In genomic region chr11:62705880-62706831, GRCh38 we compare ENCODE assay signal across 1 cellular context.
TF ChIP-seq lines count a peak whose summit lies in the region.

No MANE protein-coding gene starts in this region.

TF ChIP-seq in GM12878, 131 proteins besides CTCF, POLR2A, EP300 and RAD21:
- TF ChIP-seq ASH2L (IDR thresholded peaks at IDR 0.05; ENCODE audit: borderline replicate concordance, low read depth) (no peak), SIN3A (IDR thresholded peaks at IDR 0.05; ENCODE audit: low read depth, low read length) (peak; percentile 82; the same call in 1 of the 2 replicates), GABPA (IDR thresholded peaks at IDR 0.05; ENCODE audit: low read depth) (peak; percentile 82), TAF1 (IDR thresholded peaks at IDR 0.05; ENCODE audit: borderline replicate concordance, low read depth, low read length) (no peak), PBX3 (IDR thresholded peaks at IDR 0.05; ENCODE audit: insufficient replicate concordance, low read depth, low read length) (no peak), ZNF207 (IDR thresholded peaks at IDR 0.05; ENCODE audit: borderline replicate concordance) (0 out of 2 replicates have a peak, but pooled peaks have one; percentile 35), ZBTB11 (CRISPR knock-in tag; IDR thresholded peaks at IDR 0.05) (no peak), MXI1 (IDR thresholded peaks at IDR 0.05; ENCODE audit: low read depth, low read length) (peak; percentile 91), BCL3 (IDR thresholded peaks at IDR 0.05; ENCODE audit: borderline replicate concordance, insufficient read depth, low read depth, low read length, poor library complexity, severe bottlenecking) (peak; percentile 58), CHD4 (IDR thresholded peaks at IDR 0.05) (no peak), EED (IDR thresholded peaks at IDR 0.05; ENCODE audit: low read depth) (0 out of 2 replicates have a peak, but pooled peaks have one; percentile 4), RELB (IDR thresholded peaks at IDR 0.05; ENCODE audit: low read depth) (no peak), CREB1 (IDR thresholded peaks at IDR 0.05; ENCODE audit: low read depth) (0 out of 2 replicates have a peak, but pooled peaks have one; percentile 38), CEBPB (IDR thresholded peaks at IDR 0.05; ENCODE audit: borderline replicate concordance in 1 of 2, low read depth in 2 of 2, low read length in 2 of 2) (no peak), PAX5 (IDR thresholded peaks at IDR 0.05; ENCODE audit: borderline replicate concordance, low read depth, low read length) (no peak), IKZF1 (conservative IDR thresholded peaks at IDR 0.05) (peak; percentile 28; the same call in 1 of the 2 replicates), MEF2B (IDR thresholded peaks at IDR 0.05; ENCODE audit: partially characterized antibody, poor library complexity, severe bottlenecking) (peak; percentile 77), POU2F2 (IDR thresholded peaks at IDR 0.05; ENCODE audit: borderline replicate concordance, low read depth, low read length) (no peak), FOXK2 (IDR thresholded peaks at IDR 0.05) (no peak), ZNF24 (IDR thresholded peaks at IDR 0.05) (no peak), GATAD2B (conservative IDR thresholded peaks at IDR 0.05; ENCODE audit: low read depth) (peak; percentile 19; the same call in 1 of the 2 replicates), TCF3 (IDR thresholded peaks at IDR 0.05; ENCODE audit: borderline replicate concordance, insufficient read depth, low read depth, low read length) (0 out of 2 replicates have a peak, but pooled peaks have one; percentile 20), BMI1 (IDR thresholded peaks at IDR 0.05; ENCODE audit: borderline replicate concordance) (peak; percentile 92), KLF5 (IDR thresholded peaks at IDR 0.05; ENCODE audit: partially characterized antibody) (no peak), NKRF (conservative IDR thresholded peaks at IDR 0.05) (peak; percentile 95), LARP7 (IDR thresholded peaks at IDR 0.05) (peak; percentile 64), PKNOX1 (IDR thresholded peaks at IDR 0.05) (peak; percentile 44; the same call in 1 of the 2 replicates), POLR2AphosphoS2 (IDR thresholded peaks at IDR 0.05; ENCODE audit: low read depth, low read length) (peak; percentile 75; the same call in 1 of the 2 replicates), RUNX3 (IDR thresholded peaks at IDR 0.05; ENCODE audit: low read length) (peak; percentile 20), HSF1 (IDR thresholded peaks at IDR 0.05; ENCODE audit: low read depth, low read length) (no peak), ATF7 (IDR thresholded peaks at IDR 0.05; ENCODE audit: low read depth) (no peak), SMARCA5 (IDR thresholded peaks at IDR 0.05) (0 out of 2 replicates have a peak, but pooled peaks have one; percentile 67), MTA3 (IDR thresholded peaks at IDR 0.05; ENCODE audit: borderline replicate concordance, low read length) (no peak)
- TF ChIP-seq, protein P1, sequence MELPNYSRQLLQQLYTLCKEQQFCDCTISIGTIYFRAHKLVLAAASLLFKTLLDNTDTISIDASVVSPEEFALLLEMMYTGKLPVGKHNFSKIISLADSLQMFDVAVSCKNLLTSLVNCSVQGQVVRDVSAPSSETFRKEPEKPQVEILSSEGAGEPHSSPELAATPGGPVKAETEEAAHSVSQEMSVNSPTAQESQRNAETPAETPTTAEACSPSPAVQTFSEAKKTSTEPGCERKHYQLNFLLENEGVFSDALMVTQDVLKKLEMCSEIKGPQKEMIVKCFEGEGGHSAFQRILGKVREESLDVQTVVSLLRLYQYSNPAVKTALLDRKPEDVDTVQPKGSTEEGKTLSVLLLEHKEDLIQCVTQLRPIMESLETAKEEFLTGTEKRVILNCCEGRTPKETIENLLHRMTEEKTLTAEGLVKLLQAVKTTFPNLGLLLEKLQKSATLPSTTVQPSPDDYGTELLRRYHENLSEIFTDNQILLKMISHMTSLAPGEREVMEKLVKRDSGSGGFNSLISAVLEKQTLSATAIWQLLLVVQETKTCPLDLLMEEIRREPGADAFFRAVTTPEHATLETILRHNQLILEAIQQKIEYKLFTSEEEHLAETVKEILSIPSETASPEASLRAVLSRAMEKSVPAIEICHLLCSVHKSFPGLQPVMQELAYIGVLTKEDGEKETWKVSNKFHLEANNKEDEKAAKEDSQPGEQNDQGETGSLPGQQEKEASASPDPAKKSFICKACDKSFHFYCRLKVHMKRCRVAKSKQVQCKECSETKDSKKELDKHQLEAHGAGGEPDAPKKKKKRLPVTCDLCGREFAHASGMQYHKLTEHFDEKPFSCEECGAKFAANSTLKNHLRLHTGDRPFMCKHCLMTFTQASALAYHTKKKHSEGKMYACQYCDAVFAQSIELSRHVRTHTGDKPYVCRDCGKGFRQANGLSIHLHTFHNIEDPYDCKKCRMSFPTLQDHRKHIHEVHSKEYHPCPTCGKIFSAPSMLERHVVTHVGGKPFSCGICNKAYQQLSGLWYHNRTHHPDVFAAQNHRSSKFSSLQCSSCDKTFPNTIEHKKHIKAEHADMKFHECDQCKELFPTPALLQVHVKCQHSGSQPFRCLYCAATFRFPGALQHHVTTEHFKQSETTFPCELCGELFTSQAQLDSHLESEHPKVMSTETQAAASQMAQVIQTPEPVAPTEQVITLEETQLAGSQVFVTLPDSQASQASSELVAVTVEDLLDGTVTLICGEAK (IDR thresholded peaks at IDR 0.05; ENCODE audit: borderline replicate concordance) = peak; percentile 72; the same call in 1 of the 2 replicates
- TF ChIP-seq, protein P2, sequence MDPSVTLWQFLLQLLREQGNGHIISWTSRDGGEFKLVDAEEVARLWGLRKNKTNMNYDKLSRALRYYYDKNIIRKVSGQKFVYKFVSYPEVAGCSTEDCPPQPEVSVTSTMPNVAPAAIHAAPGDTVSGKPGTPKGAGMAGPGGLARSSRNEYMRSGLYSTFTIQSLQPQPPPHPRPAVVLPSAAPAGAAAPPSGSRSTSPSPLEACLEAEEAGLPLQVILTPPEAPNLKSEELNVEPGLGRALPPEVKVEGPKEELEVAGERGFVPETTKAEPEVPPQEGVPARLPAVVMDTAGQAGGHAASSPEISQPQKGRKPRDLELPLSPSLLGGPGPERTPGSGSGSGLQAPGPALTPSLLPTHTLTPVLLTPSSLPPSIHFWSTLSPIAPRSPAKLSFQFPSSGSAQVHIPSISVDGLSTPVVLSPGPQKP (IDR thresholded peaks at IDR 0.05; ENCODE audit: low read depth, low read length) = peak; percentile 54; the same call in 1 of the 2 replicates
- TF ChIP-seq, protein P3, sequence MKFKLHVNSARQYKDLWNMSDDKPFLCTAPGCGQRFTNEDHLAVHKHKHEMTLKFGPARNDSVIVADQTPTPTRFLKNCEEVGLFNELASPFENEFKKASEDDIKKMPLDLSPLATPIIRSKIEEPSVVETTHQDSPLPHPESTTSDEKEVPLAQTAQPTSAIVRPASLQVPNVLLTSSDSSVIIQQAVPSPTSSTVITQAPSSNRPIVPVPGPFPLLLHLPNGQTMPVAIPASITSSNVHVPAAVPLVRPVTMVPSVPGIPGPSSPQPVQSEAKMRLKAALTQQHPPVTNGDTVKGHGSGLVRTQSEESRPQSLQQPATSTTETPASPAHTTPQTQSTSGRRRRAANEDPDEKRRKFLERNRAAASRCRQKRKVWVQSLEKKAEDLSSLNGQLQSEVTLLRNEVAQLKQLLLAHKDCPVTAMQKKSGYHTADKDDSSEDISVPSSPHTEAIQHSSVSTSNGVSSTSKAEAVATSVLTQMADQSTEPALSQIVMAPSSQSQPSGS (IDR thresholded peaks at IDR 0.05; ENCODE audit: low read length) = no peak
